9 cellular contexts compared by ENCODE assay signal in the genomic region with DNA sequence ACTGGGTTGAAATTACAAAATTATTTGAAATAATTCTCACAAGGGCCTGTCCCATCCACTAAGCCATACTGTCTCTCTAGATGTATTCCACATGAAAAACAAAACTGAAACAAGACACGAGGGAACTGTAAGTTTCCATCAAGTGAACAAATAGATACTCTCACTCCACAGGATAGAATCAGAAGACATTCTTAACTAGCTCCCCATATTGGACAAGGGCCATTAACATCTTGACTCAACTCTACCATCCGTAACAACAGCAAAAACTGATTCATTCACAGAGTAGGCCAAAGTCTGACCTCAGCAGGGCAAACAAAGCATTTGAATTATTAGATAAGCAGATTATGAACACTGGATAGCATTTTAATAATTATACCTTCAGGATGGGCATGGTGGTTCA. TPM values are rescaled to one million over a fixed set of nuclear protein-coding genes. Genes with fewer than 3 reads are reported as not detected.
DNase-seq lines count a peak whose midpoint lies in the region; ATAC-seq and TF ChIP-seq lines count a peak whose summit lies in the region.
"Had no signal": no experiment of that assay in that cellular context is flagged by ENCODE, and none has a peak within 500 bp of the region (broad histone marks: within the 10 kb centered on the region; RNA-seq: fewer than 3 reads in every experiment).

No MANE protein-coding gene starts in this region.

- TF ChIP-seq CTCF in tibial artery (IDR thresholded peaks at IDR 0.05) (no peak), upper lobe of right lung (IDR thresholded peaks at IDR 0.05) (no peak)

- no peaks in the 10 kb centered on the region for H3K27me3 ChIP-seq in tibial artery
- H3K27me3 ChIP-seq in upper lobe of right lung: no peaks in the 10 kb centered on the region
- H3K27me3 ChIP-seq: cardiac muscle cell had no signal

- DNase-seq in left ventricle myocardium superior: no peak
- no peak for DNase-seq in cardiac septum (ENCODE audit: low spot score)
- peak; percentile 77 for DNase-seq in LHCN-M2 (ENCODE audit: low read depth)
- DNase-seq in fibroblast of peridontal ligament (ENCODE audit: extremely low read depth): peak; percentile 88
- no peak for DNase-seq in tibial artery
- no peak for DNase-seq in amygdala (lab: John Stamatoyannopoulos, UW)
- DNase-seq in upper lobe of right lung: no peak
- no peak for DNase-seq in activated naive CD4-positive, alpha-beta T cell (lab: John Stamatoyannopoulos, UW)

- H3K9me3 ChIP-seq in tibial artery (no peaks in the 10 kb centered on the region), upper lobe of right lung (no peaks in the 10 kb centered on the region)

- ATAC-seq in left ventricle myocardium superior: peak; percentile 7
- ATAC-seq in upper lobe of right lung: no peak

- intact Hi-C loops in left ventricle myocardium superior (cut with micrococcal nuclease): no loop called here
- intact Hi-C loops in cardiac septum (cut with DNase I): no loop called here
- intact Hi-C loops in tibial artery (cut with DNase I; ENCODE audit: low total_unique reads): loop anchor here (10.0 kb wide), 1 partner anchor 49 kb away; no protein-coding TSS in a partner anchor
- intact Hi-C loops in upper lobe of right lung (cut with DNase I): no loop called here

- H3K27ac ChIP-seq in tibial artery (peak overlapping the region; percentile 6 to 11), upper lobe of right lung (no peak overlapping the region)
- H3K27ac ChIP-seq: cardiac muscle cell had no signal

- H3K36me3 ChIP-seq in tibial artery (peaks cover under 1 to 6% (median 3%) of the 10 kb centered on the region in 3 donors), upper lobe of right lung (peaks cover 23% of the 10 kb centered on the region)

- peaks cover 0 to 68% (median 23%) of the 10 kb centered on the region in 4 donors for H3K4me1 ChIP-seq in tibial artery
- H3K4me1 ChIP-seq in upper lobe of right lung: no peaks in the 10 kb centered on the region

- H3K4me3 ChIP-seq in tibial artery: no peak overlapping the region
- no peak overlapping the region for H3K4me3 ChIP-seq in upper lobe of right lung
- H3K4me3 ChIP-seq: cardiac muscle cell had no signal

RNA-seq across cellular contexts. Expression of gene UBE2H, which starts 29.1 kb away (rescaled TPM):
- total RNA-seq in left ventricle myocardium superior (121 TPM), cardiac septum (228 TPM), LHCN-M2 (2014; rRNA removed) (61.3 and 72.6 TPM in 2 replicates), upper lobe of right lung (69.1 TPM)
- 49.9 TPM for polyA plus RNA-seq in LHCN-M2 (2012)

Comparison
In these comparisons a context has a peak if more than half of its experiments do, and no peak if none do; other contexts are left out.
1. DNase-seq: peak in LHCN-M2 (single experiment) and fibroblast of peridontal ligament (single experiment); none in left ventricle myocardium superior (single experiment), cardiac septum (single experiment), tibial artery (0 of 2), amygdala (0 of 56), upper lobe of right lung (single experiment) and activated naive CD4-positive, alpha-beta T cell (0 of 4).